In the genomic region with DNA sequence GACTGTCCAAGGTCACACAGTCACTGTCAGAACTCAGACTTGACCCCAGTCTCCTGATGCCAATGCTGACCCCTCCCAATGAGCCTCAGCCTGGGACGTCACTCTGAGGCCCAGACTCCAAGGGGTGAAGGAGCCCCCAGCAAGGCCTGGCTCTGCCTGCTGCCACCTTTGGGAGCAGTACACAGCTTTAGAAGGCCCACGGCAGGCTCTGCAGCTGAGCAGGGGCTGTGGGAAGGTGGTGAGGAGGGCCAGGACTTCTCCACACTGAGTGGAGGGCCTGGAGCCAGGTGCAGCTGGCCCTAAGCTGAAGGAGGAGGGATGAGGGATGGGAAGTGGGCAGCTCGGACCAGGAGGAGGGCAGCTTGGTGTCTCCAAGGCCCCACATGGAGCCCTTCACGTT, we compare ENCODE assay signal across 30 cellular contexts. TPM values are rescaled to one million over a fixed set of nuclear protein-coding genes. Genes with fewer than 3 reads are reported as not detected.
DNase-seq lines count a peak whose midpoint lies in the region; ATAC-seq and TF ChIP-seq lines count a peak whose summit lies in the region.
"Had no signal": no experiment of that assay in that cellular context is flagged by ENCODE, and none has a peak within 500 bp of the region (broad histone marks: within the 10 kb centered on the region; RNA-seq: fewer than 3 reads in every experiment).

No MANE protein-coding gene starts in this region.

- intact Hi-C loops in left cardiac atrium (cut with DNase I), result no loop called here
- intact Hi-C loops in Right ventricle myocardium superior (cut with DNase I), result no loop called here
- intact Hi-C loops in dendritic cell treated with granulocyte-macrophage colony-stimulating factor and Interleukin-4, amounts not matched to agents 40 ng/mL and 50 ng/mL, for 4 days (cut with micrococcal nuclease), result no loop called here
- intact Hi-C loops in uterus (cut with DNase I; ENCODE audit: low total_unique reads), result no loop called here

- H3K4me3 Mint-ChIP-seq in dendritic cell treated with granulocyte-macrophage colony-stimulating factor and Interleukin-4, amounts not matched to agents 40 ng/mL and 50 ng/mL, for 4 days, result no peak overlapping the region
- H3K4me3 Mint-ChIP-seq: activated CD4-positive, alpha-beta T cell treated with anti-CD3 and anti-CD28 coated beads, Interleukin-2, amount 10 ng/mL, durations not matched to agents 24 days and 14 days; activated naive CD4-positive, alpha-beta T cell treated with anti-CD3 and anti-CD28 coated beads, Interleukin-2, amount 50 U/mL, for 24 hours; activated T-helper 1 cell treated with anti-CD3 and anti-CD28 coated beads, Interleukin-12 subunit alpha, Interleukin-12 subunit beta, Interleukin-2, Interleukin-4 antibody, amounts not matched to agents 30 ng/mL and 10 ng/mL and 1 ng/mL, durations not matched to agents 14 hours and 24 hours and 36 hours; B cell; nephron had no signal

- H3K27me3 Mint-ChIP-seq in dendritic cell treated with granulocyte-macrophage colony-stimulating factor and Interleukin-4, amounts not matched to agents 40 ng/mL and 50 ng/mL, for 4 days, result peaks cover 16% of the 10 kb centered on the region
- H3K27me3 Mint-ChIP-seq: activated naive CD4-positive, alpha-beta T cell treated with anti-CD3 and anti-CD28 coated beads, Interleukin-2, amount 50 U/mL, for 24 hours had no signal

- peak overlapping the region; percentile 41 for H3K27ac Mint-ChIP-seq in dendritic cell treated with granulocyte-macrophage colony-stimulating factor and Interleukin-4, amounts not matched to agents 40 ng/mL and 50 ng/mL, for 4 days
- H3K27ac Mint-ChIP-seq: activated CD4-positive, alpha-beta T cell treated with anti-CD3 and anti-CD28 coated beads, Interleukin-2, amount 10 ng/mL, durations not matched to agents 24 days and 14 days; activated T-helper 1 cell treated with anti-CD3 and anti-CD28 coated beads, Interleukin-12 subunit alpha, Interleukin-12 subunit beta, Interleukin-2, Interleukin-4 antibody, amounts not matched to agents 30 ng/mL and 10 ng/mL and 1 ng/mL, durations not matched to agents 14 hours and 24 hours and 36 hours; B cell; nephron had no signal

- no peak for TF ChIP-seq POLR2A in uterus (IDR thresholded peaks at IDR 0.05)

- no peaks in the 10 kb centered on the region for H4K20me1 ChIP-seq in osteoblast (ENCODE audit: insufficient read depth, low read length)

- no peaks in the 10 kb centered on the region for H3K36me3 Mint-ChIP-seq in dendritic cell treated with granulocyte-macrophage colony-stimulating factor and Interleukin-4, amounts not matched to agents 40 ng/mL and 50 ng/mL, for 4 days (ENCODE audit: low read depth)
- H3K36me3 Mint-ChIP-seq: activated naive CD4-positive, alpha-beta T cell treated with anti-CD3 and anti-CD28 coated beads, Interleukin-2, amount 50 U/mL, for 24 hours had no signal

- no peak for ATAC-seq in left cardiac atrium
- no peak for ATAC-seq in Right ventricle myocardium superior (ENCODE audit: poor library complexity)
- ATAC-seq: gastrocnemius medialis, GM12878, HCT116 had no signal

- no peaks in the 10 kb centered on the region for H3K9me3 ChIP-seq in osteoblast (ENCODE audit: low read depth, low read length)
- H3K9me3 ChIP-seq in uterus, result no peaks in the 10 kb centered on the region
- H3K9me3 ChIP-seq: breast epithelium, gastrocnemius medialis, ovary, transverse colon had no signal

- H3K4me1 Mint-ChIP-seq in dendritic cell treated with granulocyte-macrophage colony-stimulating factor and Interleukin-4, amounts not matched to agents 40 ng/mL and 50 ng/mL, for 4 days (ENCODE audit: low read depth), result peaks cover 56% of the 10 kb centered on the region
- H3K4me1 Mint-ChIP-seq: nephron had no signal

- H3K4me3 ChIP-seq in osteoblast (ENCODE audit: insufficient read depth, low read length) (no peak overlapping the region), uterus (no peak overlapping the region)
- H3K4me3 ChIP-seq: breast epithelium, gastrocnemius medialis, GM12878, ovary, transverse colon had no signal

- no peak overlapping the region for H3K27ac ChIP-seq in osteoblast (ENCODE audit: low read depth, low read length)
- H3K27ac ChIP-seq in uterus, result no peak overlapping the region
- H3K27ac ChIP-seq: breast epithelium, gastrocnemius medialis, ovary, transverse colon, WERI-Rb-1 had no signal

- no peak overlapping the region for H2AFZ ChIP-seq in osteoblast (ENCODE audit: low read length)

- H3K27me3 ChIP-seq in osteoblast (ENCODE audit: insufficient read depth, low read length), result peaks cover 32% of the 10 kb centered on the region
- H3K27me3 ChIP-seq in uterus, result no peaks in the 10 kb centered on the region
- H3K27me3 ChIP-seq: breast epithelium, gastrocnemius medialis, ovary, transverse colon had no signal

- H3K36me3 ChIP-seq in osteoblast (ENCODE audit: insufficient read depth, low read length) (no peaks in the 10 kb centered on the region), uterus (no peaks in the 10 kb centered on the region)
- H3K36me3 ChIP-seq: breast epithelium, gastrocnemius medialis, ovary, transverse colon, WERI-Rb-1 had no signal

- H3K9me3 Mint-ChIP-seq in dendritic cell treated with granulocyte-macrophage colony-stimulating factor and Interleukin-4, amounts not matched to agents 40 ng/mL and 50 ng/mL, for 4 days, result no peaks in the 10 kb centered on the region
- H3K9me3 Mint-ChIP-seq: activated CD4-positive, alpha-beta T cell treated with anti-CD3 and anti-CD28 coated beads, Interleukin-2, amount 10 ng/mL, durations not matched to agents 24 days and 14 days; activated naive CD4-positive, alpha-beta T cell treated with anti-CD3 and anti-CD28 coated beads, Interleukin-2, amount 50 U/mL, for 24 hours; activated T-helper 1 cell treated with anti-CD3 and anti-CD28 coated beads, Interleukin-12 subunit alpha, Interleukin-12 subunit beta, Interleukin-2, Interleukin-4 antibody, amounts not matched to agents 30 ng/mL and 10 ng/mL and 1 ng/mL, durations not matched to agents 14 hours and 24 hours and 36 hours had no signal

- DNase-seq in left cardiac atrium (peak; percentile 7), Right ventricle myocardium superior (no peak), osteoblast (ENCODE audit: insufficient read length, low spot score, missing footprints) (peak; percentile 22), uterus (peak; percentile 8), superior temporal gyrus (ENCODE audit: extremely low spot score) (no peak), COR-L47 (lab: John Stamatoyannopoulos, UW) (no peak)
- DNase-seq in activated naive CD4-positive, alpha-beta T cell treated with Interleukin-2 at 50 U/mL for 16 hours, result no peak
- DNase-seq: ACHN; activated CD4-positive, alpha-beta T cell treated with anti-CD3 and anti-CD28 coated beads, Interleukin-2, amount 10 ng/mL, durations not matched to agents 24 days and 14 days; gastrocnemius medialis; Kasumi-1; kidney glomerular epithelial cell; NCI-H1417 treated with DMSO at 0.1 percent for 48 hours; NCI-H226; NCI-H526 treated with DMSO at 0.1 percent for 48 hours; retina; SHP77 treated with DMSO at 0.1 percent for 48 hours; stimulated activated CD4-positive, alpha-beta T cell treated with anti-CD3 and anti-CD28 coated beads, Interleukin-2, amount 100 ng/mL, for 48 hours; T-helper 9 cell; transverse colon; WERI-Rb-1 had no signal

- H3K4me1 ChIP-seq in osteoblast (ENCODE audit: insufficient read depth, low read length) (peaks cover under 1% of the 10 kb centered on the region), uterus (no peaks in the 10 kb centered on the region)
- H3K4me1 ChIP-seq: breast epithelium had no signal

- no peak for TF ChIP-seq CTCF in osteoblast (IDR thresholded peaks at IDR 0.05; ENCODE audit: extremely low read depth, low read depth, low read length)
- TF ChIP-seq CTCF in uterus (IDR thresholded peaks at IDR 0.05), result no peak

- no peaks in the 10 kb centered on the region for H3K79me2 ChIP-seq in osteoblast (ENCODE audit: insufficient read depth, low read length)

- no peak overlapping the region for H3K4me2 ChIP-seq in osteoblast (ENCODE audit: insufficient read depth, low read length)

RNA-seq across cellular contexts. Expression of a gene that starts 23.9 kb away (rescaled TPM):
- total RNA-seq in left cardiac atrium, result 10 to 100 TPM; 51.4 to 58.0 TPM
- total RNA-seq in Right ventricle myocardium superior, result 44.8 TPM
- total RNA-seq in osteoblast, result 40.9 and 50.4 TPM in 2 replicates
- 100 to 1,000 TPM in 1 of 4 donors, 10 to 100 TPM in 3; 18.7 to 188 (median 36.7) TPM for total RNA-seq in uterus

Comparison
In these comparisons a context has a peak if more than half of its experiments do, and no peak if none do; other contexts are left out.
1. DNase-seq: peak in left cardiac atrium (single experiment), osteoblast (single experiment) and uterus (2 of 2); none in Right ventricle myocardium superior (single experiment), activated naive CD4-positive, alpha-beta T cell treated with Interleukin-2 at 50 U/mL for 16 hours (single experiment), superior temporal gyrus (single experiment) and COR-L47 (single experiment).